Comparison of ENCODE assay signal across 25 cellular contexts in the genomic region with DNA sequence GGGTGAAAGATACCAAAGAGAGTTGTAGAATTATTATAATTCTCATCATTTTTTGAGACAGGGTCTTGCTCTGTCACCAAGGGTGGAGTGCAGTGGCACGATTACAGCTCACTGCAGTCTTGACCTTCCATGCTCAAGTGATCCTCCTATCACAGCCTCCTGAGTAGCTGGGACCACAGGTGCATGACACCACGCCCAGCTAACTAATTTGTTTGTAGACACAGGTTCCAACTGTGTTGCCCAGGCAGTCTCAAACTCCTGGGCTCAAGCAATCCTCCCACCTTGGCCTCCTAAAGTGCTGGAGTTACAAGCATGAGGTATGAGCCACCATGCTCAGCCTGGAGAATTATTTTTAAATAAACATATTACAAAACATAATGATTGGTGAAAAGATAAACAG.
"Had no signal": no experiment of that assay in that cellular context is flagged by ENCODE, and none has a peak within 500 bp of the region (broad histone marks: within the 10 kb centered on the region; RNA-seq: fewer than 3 reads in every experiment).

No MANE protein-coding gene starts in this region.

- H3K4me1 ChIP-seq: breast epithelium, left ventricle myocardium inferior, right atrium auricular region, testis, transverse colon had no signal

- DNase-seq: activated CD4-positive, alpha-beta memory T cell treated with anti-CD3 and anti-CD28 coated beads, Interleukin-2, amount 10 ng/mL, durations not matched to agents 7 days and 5 days; activated CD4-positive, alpha-beta T cell treated with anti-CD3 and anti-CD28 coated beads for 1 hour; activated CD4-positive, alpha-beta T cell treated with anti-CD3 and anti-CD28 coated beads, Interleukin-2, amount 10 ng/mL, durations not matched to agents 7 days and 5 days; activated T-cell treated with anti-CD3 and anti-CD28 coated beads, Interleukin-2, amount 50 U/mL, for 4 hours; central memory CD4-positive, alpha-beta T cell; effector CD4-positive, alpha-beta T cell; left ventricle myocardium inferior; mesendoderm; mucosa of descending colon; stimulated activated CD4-positive, alpha-beta T cell treated with anti-CD3 and anti-CD28 coated beads, Interleukin-15, amount 100 ng/mL, for 24 hours; stimulated activated naive CD8-positive, alpha-beta T cell treated with anti-CD3 and anti-CD28 coated beads, Interleukin-15, Interleukin-2, amounts not matched to agents 100 U/mL and 50 U/mL, for 24 hours; T1000; testis; transverse colon; WERI-Rb-1 had no signal

- H3K4me3 ChIP-seq: breast epithelium, left ventricle myocardium inferior, lung, mucosa of descending colon, right atrium auricular region, testis, transverse colon had no signal

- H3K27me3 ChIP-seq: breast epithelium, right atrium auricular region, testis, transverse colon had no signal

- ATAC-seq: activated naive CD4-positive, alpha-beta T cell treated with anti-CD3 and anti-CD28 coated beads, Interleukin-2, amount 50 U/mL, for 72 hours; activated T-cell treated with anti-CD3 and anti-CD28 coated beads, Interleukin-2, amount 50 U/mL, for 4 hours; activated T-helper 17 cell treated with anti-CD3 and anti-CD28 coated beads, Interleukin-2, amount 50 U/mL, for 72 hours; mucosa of descending colon; natural killer cell treated with Interleukin-12 subunit alpha and Interleukin-12 subunit beta and Interleukin-15 and Interleukin-18, amount 100 ng/mL, for 72 hours; stimulated activated naive CD8-positive, alpha-beta T cell treated with anti-CD3 and anti-CD28 coated beads, Interleukin-15, Interleukin-2, amounts not matched to agents 100 U/mL and 50 U/mL, for 24 hours had no signal

- FAIRE-seq: endometrium, frontal cortex, islet of Langerhans, urothelium cell line had no signal

- H3K9me3 ChIP-seq: testis, transverse colon had no signal

- H3K27ac ChIP-seq: breast epithelium, left ventricle myocardium inferior, right atrium auricular region, testis, transverse colon, WERI-Rb-1 had no signal

- H3K36me3 ChIP-seq: breast epithelium, left ventricle myocardium inferior, right atrium auricular region, transverse colon, WERI-Rb-1 had no signal
